In the genomic region with DNA sequence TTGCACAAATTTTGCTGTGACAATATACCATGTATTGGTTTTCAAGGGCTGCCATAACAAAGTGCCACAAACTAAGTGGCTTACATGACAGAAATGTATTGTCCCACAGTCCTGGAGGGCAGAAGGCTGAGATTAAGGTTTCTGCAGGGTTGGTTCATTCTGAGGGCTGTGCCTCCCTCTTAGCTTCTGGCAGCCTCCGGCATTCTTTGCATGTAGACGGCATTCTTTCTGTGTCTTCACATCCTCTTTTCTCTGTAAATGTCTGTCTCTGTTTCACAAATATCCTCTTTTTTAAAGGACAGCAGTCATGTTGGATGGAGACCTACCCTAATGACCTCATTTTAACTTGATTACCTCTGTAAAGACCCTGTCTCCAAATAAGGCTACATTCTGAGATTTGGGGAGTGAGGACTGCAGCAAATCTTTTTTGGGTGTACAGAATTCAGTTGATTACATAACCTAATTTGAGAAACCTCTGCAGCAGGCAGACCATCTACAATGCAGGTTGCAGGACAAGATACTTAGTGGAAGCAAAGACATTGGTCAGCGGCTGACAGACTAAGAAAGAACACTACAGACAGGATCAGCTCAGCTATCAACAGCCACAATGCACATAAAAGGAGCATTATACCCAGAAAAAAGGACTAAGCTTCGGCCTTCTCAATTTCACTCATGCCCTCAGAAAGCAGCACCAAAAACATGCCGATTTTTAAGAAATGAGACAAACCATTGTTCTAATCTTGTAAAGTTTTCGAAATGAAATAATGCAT, we compare ENCODE assay signal across 18 cellular contexts.
DNase-seq lines count a peak whose midpoint lies in the region; ATAC-seq and TF ChIP-seq lines count a peak whose summit lies in the region.
"Had no signal": no experiment of that assay in that cellular context is flagged by ENCODE, and none has a peak within 500 bp of the region (broad histone marks: within the 10 kb centered on the region; RNA-seq: fewer than 3 reads in every experiment).

No MANE protein-coding gene starts in this region.

- no peak overlapping the region for H3K27ac Mint-ChIP-seq in osteocyte (ENCODE audit: unreplicated experiment)
- H3K27ac Mint-ChIP-seq: activated naive CD8-positive, alpha-beta T cell; naive thymus-derived CD4-positive, alpha-beta T cell; T-cell had no signal

- POLR2A ChIA-PET in GM10248 (lab: Yijun Ruan, JAX), result no interaction called here

- TF ChIP-seq CTCF in foreskin keratinocyte (conservative IDR thresholded peaks at IDR 0.05) (no peak), osteocyte (IDR thresholded peaks at IDR 0.05) (no peak), GM10248 (IDR thresholded peaks at IDR 0.05; ENCODE audit: control extremely low read depth, extremely low read depth, low read depth, missing control alignments) (no peak)

- H3K4me3 ChIP-seq in HUES6 (ENCODE audit: low read depth, low read length), result no peak overlapping the region
- H3K4me3 ChIP-seq: BLaER1, transverse colon had no signal

- H3K4me1 ChIP-seq in HUES6 (ENCODE audit: control insufficient read depth, insufficient read depth, low read length) (peaks cover 20% of the 10 kb centered on the region), foreskin keratinocyte (peaks cover 18% of the 10 kb centered on the region)
- H3K4me1 ChIP-seq: BLaER1 had no signal

- H3K4me3 Mint-ChIP-seq in osteocyte (ENCODE audit: unreplicated experiment), result peak overlapping the region; percentile 38
- H3K4me3 Mint-ChIP-seq: activated naive CD8-positive, alpha-beta T cell; naive thymus-derived CD4-positive, alpha-beta T cell; T-cell had no signal

- ATAC-seq in foreskin keratinocyte (peak; percentile 42), HG03095 (IDR thresholded peaks at IDR 0.05; ENCODE audit: unreplicated experiment) (no peak)
- ATAC-seq: naive thymus-derived CD4-positive, alpha-beta T cell; right cardiac atrium; T-cell had no signal

- DNase-seq in SK-N-DZ (ENCODE audit: low spot score) (peak; percentile 51), foreskin keratinocyte (no peak), osteocyte (ENCODE audit: extremely low spot score, unreplicated experiment) (no peak), amniotic stem cell (lab: John Stamatoyannopoulos, UW) (no peak), GM10248 (ENCODE audit: extremely low spot score) (no peak), NCI-H1930 (lab: John Stamatoyannopoulos, UW) (no peak)
- DNase-seq: activated CD4-positive, alpha-beta T cell treated with anti-CD3 and anti-CD28 coated beads for 1 hour; activated CD8-positive, alpha-beta memory T cell treated with anti-CD3 and anti-CD28 coated beads, Interleukin-2, amount 50 U/mL, for 48 hours; DND-41; naive thymus-derived CD4-positive, alpha-beta T cell; right cardiac atrium; stimulated activated CD4-positive, alpha-beta T cell treated with anti-CD3 and anti-CD28 coated beads, Interleukin-4, amount 100 ng/mL, for 1 hour; T-cell; transverse colon had no signal

- H3K36me3 ChIP-seq in HUES6 (ENCODE audit: control insufficient read depth, insufficient read depth, low read length), result no peaks in the 10 kb centered on the region
- H3K36me3 ChIP-seq: BLaER1, transverse colon had no signal

- H3K27me3 Mint-ChIP-seq in osteocyte (ENCODE audit: unreplicated experiment), result no peaks in the 10 kb centered on the region
- H3K27me3 Mint-ChIP-seq: activated naive CD8-positive, alpha-beta T cell; T-cell had no signal

- H3K9ac ChIP-seq in HUES6 (ENCODE audit: low read length), result no peak overlapping the region
- H3K9ac ChIP-seq: BLaER1 had no signal

- peaks cover 18% of the 10 kb centered on the region for H3K4me1 Mint-ChIP-seq in osteocyte (ENCODE audit: unreplicated experiment)

- H3K27ac ChIP-seq in HUES6 (ENCODE audit: low read depth, low read length), result peak overlapping the region; percentile 42
- no peak overlapping the region for H3K27ac ChIP-seq in foreskin keratinocyte
- H3K27ac ChIP-seq: BLaER1, transverse colon had no signal

- no peaks in the 10 kb centered on the region for H3K36me3 Mint-ChIP-seq in osteocyte (ENCODE audit: unreplicated experiment)
- H3K36me3 Mint-ChIP-seq: activated naive CD8-positive, alpha-beta T cell; naive thymus-derived CD4-positive, alpha-beta T cell; T-cell had no signal

- no peaks in the 10 kb centered on the region for H3K27me3 ChIP-seq in HUES6 (ENCODE audit: control insufficient read depth, insufficient read depth, low read length)
- no peaks in the 10 kb centered on the region for H3K27me3 ChIP-seq in foreskin keratinocyte
- H3K27me3 ChIP-seq: BLaER1, transverse colon had no signal

- no peaks in the 10 kb centered on the region for H3K9me3 Mint-ChIP-seq in osteocyte (ENCODE audit: unreplicated experiment)
- H3K9me3 Mint-ChIP-seq: T-cell had no signal

- CTCF ChIA-PET in GM10248 (lab: Yijun Ruan, JAX), result interaction anchor here (1.2 to 1.3 kb wide), 2 partner anchors 14 to 28 kb away, joined by 3 read pairs; no protein-coding TSS in a partner anchor

- H3K9me3 ChIP-seq in HUES6 (ENCODE audit: control insufficient read depth, insufficient read depth, low read depth, low read length), result peaks cover 8% of the 10 kb centered on the region
- H3K9me3 ChIP-seq: BLaER1, transverse colon had no signal
